ENCODE assay signal across 18 cellular contexts in the genomic region with DNA sequence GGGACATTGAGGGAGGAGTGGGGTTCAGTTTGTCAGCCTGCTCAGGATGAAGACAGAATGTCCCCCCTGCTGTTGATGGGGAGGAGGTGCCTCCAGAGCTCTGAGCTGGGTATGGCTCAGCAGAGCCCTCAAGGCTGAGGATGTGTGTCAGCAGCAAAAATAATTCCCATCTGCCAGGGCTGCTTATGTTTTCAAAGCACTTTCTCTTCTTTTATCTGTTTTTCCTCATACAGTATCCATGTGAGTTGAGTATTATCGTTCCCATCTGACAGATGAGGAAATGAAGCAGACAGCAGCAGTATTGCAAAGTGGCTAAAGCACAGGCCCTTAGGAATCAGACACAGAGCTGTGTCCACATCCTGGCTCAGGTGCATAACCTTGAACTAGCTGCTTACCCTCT.
"Had no signal": no experiment of that assay in that cellular context is flagged by ENCODE, and none has a peak within 500 bp of the region (broad histone marks: within the 10 kb centered on the region; RNA-seq: fewer than 3 reads in every experiment).

No MANE protein-coding gene starts in this region.

- H3K27me3 ChIP-seq: neural progenitor cell, ovary, right atrium auricular region, sigmoid colon, suprapubic skin, thyroid gland had no signal

- ATAC-seq: gastroesophageal sphincter; lower lobe of right lung; natural killer cell treated with Interleukin-12 subunit alpha and Interleukin-12 subunit beta and Interleukin-15 and Interleukin-18, amount 100 ng/mL, for 72 hours had no signal

- DNase-seq: esophagus squamous epithelium; foreskin fibroblast; glutamatergic neuron; immature natural killer cell; left ventricle myocardium inferior; lower lobe of right lung; midbrain; ovary; sigmoid colon; small intestine; stimulated activated CD4-positive, alpha-beta T cell treated with anti-CD3 and anti-CD28 coated beads, Interleukin-12 subunit alpha, Interleukin-12 subunit beta, amount 100 ng/mL, for 4 hours; stimulated activated naive CD4-positive, alpha-beta T cell treated with Interleukin-2 at 50 U/mL for 16 hours; thyroid gland had no signal

- H3K4me3 ChIP-seq: esophagus squamous epithelium, gastroesophageal sphincter, left ventricle myocardium inferior, lower lobe of right lung, neural progenitor cell, ovary, right atrium auricular region, sigmoid colon, suprapubic skin, thyroid gland had no signal

- H3K36me3 ChIP-seq: esophagus squamous epithelium, gastroesophageal sphincter, left ventricle myocardium inferior, lower lobe of right lung, neural progenitor cell, ovary, right atrium auricular region, sigmoid colon, suprapubic skin, thyroid gland had no signal
